ENCODE assay signal across 1 cellular context in genomic region chr11:32885556-32885955, GRCh38.
TF ChIP-seq lines count a peak whose summit lies in the region.

No MANE protein-coding gene starts in this region.

TF ChIP-seq in GM23338, 12 proteins besides CTCF, POLR2A, EP300 and RAD21 (continued from another document):
- TF ChIP-seq ZNF462 (CRISPR knock-in tag; IDR thresholded peaks at IDR 0.05) (no peak), NANOG (IDR thresholded peaks at IDR 0.05; ENCODE audit: borderline replicate concordance) (no peak), REST (IDR thresholded peaks at IDR 0.05; ENCODE audit: unreplicated experiment) (no peak), STAT1 (IDR thresholded peaks at IDR 0.05; ENCODE audit: unreplicated experiment) (no peak), EZH2 (IDR thresholded peaks at IDR 0.05; ENCODE audit: low read depth, unreplicated experiment) (no peak), CREB1 (CRISPR knock-in tag; IDR thresholded peaks at IDR 0.05; ENCODE audit: low read depth) (no peak), JUNB (IDR thresholded peaks at IDR 0.05; ENCODE audit: unreplicated experiment) (no peak), ETS1 (IDR thresholded peaks at IDR 0.05) (no peak), ZNF114 (CRISPR knock-in tag; IDR thresholded peaks at IDR 0.05) (no peak), EZH2phosphoT487 (IDR thresholded peaks at IDR 0.05; ENCODE audit: unreplicated experiment) (no peak), ZNF331 (CRISPR knock-in tag; IDR thresholded peaks at IDR 0.05; ENCODE audit: low read depth) (no peak)
